ENCODE assay signal across 2 cellular contexts in the genomic region with DNA sequence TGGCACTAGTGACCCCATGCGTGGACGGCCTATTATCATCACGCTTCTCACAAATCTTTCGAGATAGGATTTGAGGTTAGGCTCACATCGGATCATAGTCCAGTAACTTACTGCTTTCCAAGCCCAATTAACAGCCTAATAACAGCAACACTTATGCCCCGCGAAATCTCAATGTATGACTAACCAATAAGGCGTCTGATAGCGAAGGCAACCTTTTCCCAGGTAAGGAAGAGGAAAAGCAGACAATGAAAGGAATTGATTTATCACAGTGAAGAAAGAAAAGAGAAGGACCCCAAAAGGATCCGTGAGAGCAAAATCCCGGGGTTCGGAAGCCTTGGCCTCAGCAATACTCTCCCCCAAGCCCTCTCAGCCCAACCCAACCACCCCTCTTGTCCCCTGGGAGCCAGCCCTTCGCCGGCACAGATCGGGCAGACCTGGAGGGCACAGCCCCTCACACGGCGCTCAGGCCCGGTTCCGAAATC.
A peak's percentile ranks its signal among the peaks of the same experiment; 100 is the strongest.
TF ChIP-seq lines count a peak whose summit lies in the region.

No MANE protein-coding gene starts in this region.

TF ChIP-seq in GM23338, 12 proteins besides CTCF, POLR2A, EP300 and RAD21 (continues in another document):
- TF ChIP-seq, protein P1, sequence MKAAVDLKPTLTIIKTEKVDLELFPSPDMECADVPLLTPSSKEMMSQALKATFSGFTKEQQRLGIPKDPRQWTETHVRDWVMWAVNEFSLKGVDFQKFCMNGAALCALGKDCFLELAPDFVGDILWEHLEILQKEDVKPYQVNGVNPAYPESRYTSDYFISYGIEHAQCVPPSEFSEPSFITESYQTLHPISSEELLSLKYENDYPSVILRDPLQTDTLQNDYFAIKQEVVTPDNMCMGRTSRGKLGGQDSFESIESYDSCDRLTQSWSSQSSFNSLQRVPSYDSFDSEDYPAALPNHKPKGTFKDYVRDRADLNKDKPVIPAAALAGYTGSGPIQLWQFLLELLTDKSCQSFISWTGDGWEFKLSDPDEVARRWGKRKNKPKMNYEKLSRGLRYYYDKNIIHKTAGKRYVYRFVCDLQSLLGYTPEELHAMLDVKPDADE (IDR thresholded peaks at IDR 0.05) = no peak
- TF ChIP-seq JUNB (IDR thresholded peaks at IDR 0.05; ENCODE audit: unreplicated experiment) = no peak
- TF ChIP-seq EZH2phosphoT487 (IDR thresholded peaks at IDR 0.05; ENCODE audit: unreplicated experiment) = no peak
- TF ChIP-seq ZNF114 (CRISPR knock-in tag; IDR thresholded peaks at IDR 0.05) = no peak
- TF ChIP-seq NANOG (IDR thresholded peaks at IDR 0.05; ENCODE audit: borderline replicate concordance) = no peak
- TF ChIP-seq ZNF331 (CRISPR knock-in tag; IDR thresholded peaks at IDR 0.05; ENCODE audit: low read depth) = no peak
- no peak for TF ChIP-seq CREB1 (CRISPR knock-in tag; IDR thresholded peaks at IDR 0.05; ENCODE audit: low read depth)
- no peak for TF ChIP-seq STAT1 (IDR thresholded peaks at IDR 0.05; ENCODE audit: unreplicated experiment)
- TF ChIP-seq, protein P2, sequence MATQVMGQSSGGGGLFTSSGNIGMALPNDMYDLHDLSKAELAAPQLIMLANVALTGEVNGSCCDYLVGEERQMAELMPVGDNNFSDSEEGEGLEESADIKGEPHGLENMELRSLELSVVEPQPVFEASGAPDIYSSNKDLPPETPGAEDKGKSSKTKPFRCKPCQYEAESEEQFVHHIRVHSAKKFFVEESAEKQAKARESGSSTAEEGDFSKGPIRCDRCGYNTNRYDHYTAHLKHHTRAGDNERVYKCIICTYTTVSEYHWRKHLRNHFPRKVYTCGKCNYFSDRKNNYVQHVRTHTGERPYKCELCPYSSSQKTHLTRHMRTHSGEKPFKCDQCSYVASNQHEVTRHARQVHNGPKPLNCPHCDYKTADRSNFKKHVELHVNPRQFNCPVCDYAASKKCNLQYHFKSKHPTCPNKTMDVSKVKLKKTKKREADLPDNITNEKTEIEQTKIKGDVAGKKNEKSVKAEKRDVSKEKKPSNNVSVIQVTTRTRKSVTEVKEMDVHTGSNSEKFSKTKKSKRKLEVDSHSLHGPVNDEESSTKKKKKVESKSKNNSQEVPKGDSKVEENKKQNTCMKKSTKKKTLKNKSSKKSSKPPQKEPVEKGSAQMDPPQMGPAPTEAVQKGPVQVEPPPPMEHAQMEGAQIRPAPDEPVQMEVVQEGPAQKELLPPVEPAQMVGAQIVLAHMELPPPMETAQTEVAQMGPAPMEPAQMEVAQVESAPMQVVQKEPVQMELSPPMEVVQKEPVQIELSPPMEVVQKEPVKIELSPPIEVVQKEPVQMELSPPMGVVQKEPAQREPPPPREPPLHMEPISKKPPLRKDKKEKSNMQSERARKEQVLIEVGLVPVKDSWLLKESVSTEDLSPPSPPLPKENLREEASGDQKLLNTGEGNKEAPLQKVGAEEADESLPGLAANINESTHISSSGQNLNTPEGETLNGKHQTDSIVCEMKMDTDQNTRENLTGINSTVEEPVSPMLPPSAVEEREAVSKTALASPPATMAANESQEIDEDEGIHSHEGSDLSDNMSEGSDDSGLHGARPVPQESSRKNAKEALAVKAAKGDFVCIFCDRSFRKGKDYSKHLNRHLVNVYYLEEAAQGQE (IDR thresholded peaks at IDR 0.05; ENCODE audit: unreplicated experiment) = no peak
- TF ChIP-seq, protein P3, sequence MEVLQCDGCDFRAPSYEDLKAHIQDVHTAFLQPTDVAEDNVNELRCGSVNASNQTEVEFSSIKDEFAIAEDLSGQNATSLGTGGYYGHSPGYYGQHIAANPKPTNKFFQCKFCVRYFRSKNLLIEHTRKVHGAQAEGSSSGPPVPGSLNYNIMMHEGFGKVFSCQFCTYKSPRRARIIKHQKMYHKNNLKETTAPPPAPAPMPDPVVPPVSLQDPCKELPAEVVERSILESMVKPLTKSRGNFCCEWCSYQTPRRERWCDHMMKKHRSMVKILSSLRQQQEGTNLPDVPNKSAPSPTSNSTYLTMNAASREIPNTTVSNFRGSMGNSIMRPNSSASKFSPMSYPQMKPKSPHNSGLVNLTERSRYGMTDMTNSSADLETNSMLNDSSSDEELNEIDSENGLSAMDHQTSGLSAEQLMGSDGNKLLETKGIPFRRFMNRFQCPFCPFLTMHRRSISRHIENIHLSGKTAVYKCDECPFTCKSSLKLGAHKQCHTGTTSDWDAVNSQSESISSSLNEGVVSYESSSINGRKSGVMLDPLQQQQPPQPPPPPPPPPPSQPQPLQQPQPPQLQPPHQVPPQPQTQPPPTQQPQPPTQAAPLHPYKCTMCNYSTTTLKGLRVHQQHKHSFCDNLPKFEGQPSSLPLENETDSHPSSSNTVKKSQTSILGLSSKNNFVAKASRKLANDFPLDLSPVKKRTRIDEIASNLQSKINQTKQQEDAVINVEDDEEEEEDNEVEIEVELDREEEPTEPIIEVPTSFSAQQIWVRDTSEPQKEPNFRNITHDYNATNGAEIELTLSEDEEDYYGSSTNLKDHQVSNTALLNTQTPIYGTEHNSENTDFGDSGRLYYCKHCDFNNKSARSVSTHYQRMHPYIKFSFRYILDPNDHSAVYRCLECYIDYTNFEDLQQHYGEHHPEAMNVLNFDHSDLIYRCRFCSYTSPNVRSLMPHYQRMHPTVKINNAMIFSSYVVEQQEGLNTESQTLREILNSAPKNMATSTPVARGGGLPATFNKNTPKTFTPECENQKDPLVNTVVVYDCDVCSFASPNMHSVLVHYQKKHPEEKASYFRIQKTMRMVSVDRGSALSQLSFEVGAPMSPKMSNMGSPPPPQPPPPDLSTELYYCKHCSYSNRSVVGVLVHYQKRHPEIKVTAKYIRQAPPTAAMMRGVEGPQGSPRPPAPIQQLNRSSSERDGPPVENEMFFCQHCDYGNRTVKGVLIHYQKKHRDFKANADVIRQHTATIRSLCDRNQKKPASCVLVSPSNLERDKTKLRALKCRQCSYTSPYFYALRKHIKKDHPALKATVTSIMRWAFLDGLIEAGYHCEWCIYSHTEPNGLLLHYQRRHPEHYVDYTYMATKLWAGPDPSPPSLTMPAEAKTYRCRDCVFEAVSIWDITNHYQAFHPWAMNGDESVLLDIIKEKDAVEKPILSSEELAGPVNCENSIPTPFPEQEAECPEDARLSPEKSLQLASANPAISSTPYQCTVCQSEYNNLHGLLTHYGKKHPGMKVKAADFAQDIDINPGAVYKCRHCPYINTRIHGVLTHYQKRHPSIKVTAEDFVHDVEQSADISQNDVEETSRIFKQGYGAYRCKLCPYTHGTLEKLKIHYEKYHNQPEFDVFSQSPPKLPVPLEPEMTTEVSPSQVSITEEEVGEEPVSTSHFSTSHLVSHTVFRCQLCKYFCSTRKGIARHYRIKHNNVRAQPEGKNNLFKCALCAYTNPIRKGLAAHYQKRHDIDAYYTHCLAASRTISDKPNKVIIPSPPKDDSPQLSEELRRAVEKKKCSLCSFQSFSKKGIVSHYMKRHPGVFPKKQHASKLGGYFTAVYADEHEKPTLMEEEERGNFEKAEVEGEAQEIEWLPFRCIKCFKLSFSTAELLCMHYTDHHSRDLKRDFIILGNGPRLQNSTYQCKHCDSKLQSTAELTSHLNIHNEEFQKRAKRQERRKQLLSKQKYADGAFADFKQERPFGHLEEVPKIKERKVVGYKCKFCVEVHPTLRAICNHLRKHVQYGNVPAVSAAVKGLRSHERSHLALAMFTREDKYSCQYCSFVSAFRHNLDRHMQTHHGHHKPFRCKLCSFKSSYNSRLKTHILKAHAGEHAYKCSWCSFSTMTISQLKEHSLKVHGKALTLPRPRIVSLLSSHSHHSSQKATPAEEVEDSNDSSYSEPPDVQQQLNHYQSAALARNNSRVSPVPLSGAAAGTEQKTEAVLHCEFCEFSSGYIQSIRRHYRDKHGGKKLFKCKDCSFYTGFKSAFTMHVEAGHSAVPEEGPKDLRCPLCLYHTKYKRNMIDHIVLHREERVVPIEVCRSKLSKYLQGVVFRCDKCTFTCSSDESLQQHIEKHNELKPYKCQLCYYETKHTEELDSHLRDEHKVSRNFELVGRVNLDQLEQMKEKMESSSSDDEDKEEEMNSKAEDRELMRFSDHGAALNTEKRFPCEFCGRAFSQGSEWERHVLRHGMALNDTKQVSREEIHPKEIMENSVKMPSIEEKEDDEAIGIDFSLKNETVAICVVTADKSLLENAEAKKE (CRISPR knock-in tag; IDR thresholded peaks at IDR 0.05) = no peak

TF ChIP-seq in HepG2, 621 proteins besides CTCF, POLR2A, EP300 and RAD21 (continues in another document):
- TF ChIP-seq, protein P4, sequence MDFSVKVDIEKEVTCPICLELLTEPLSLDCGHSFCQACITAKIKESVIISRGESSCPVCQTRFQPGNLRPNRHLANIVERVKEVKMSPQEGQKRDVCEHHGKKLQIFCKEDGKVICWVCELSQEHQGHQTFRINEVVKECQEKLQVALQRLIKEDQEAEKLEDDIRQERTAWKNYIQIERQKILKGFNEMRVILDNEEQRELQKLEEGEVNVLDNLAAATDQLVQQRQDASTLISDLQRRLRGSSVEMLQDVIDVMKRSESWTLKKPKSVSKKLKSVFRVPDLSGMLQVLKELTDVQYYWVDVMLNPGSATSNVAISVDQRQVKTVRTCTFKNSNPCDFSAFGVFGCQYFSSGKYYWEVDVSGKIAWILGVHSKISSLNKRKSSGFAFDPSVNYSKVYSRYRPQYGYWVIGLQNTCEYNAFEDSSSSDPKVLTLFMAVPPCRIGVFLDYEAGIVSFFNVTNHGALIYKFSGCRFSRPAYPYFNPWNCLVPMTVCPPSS (IDR thresholded peaks at IDR 0.05) = no peak
- 0 out of 2 replicates have a peak, but pooled peaks have one; percentile 16 for TF ChIP-seq ZNF550 (CRISPR knock-in tag; IDR thresholded peaks at IDR 0.05; ENCODE audit: borderline replicate concordance)
- TF ChIP-seq ZNF225 (CRISPR knock-in tag; IDR thresholded peaks at IDR 0.05) = 0 out of 2 replicates have a peak, but pooled peaks have one; percentile 65
- TF ChIP-seq EED (CRISPR knock-in tag; IDR thresholded peaks at IDR 0.05) = peak; percentile 95; the same call in 1 of the 2 replicates
- 0 out of 2 replicates have a peak, but pooled peaks have one; percentile 87 for TF ChIP-seq ZNF615 (CRISPR knock-in tag; IDR thresholded peaks at IDR 0.05; ENCODE audit: borderline replicate concordance)
- 0 out of 2 replicates have a peak, but pooled peaks have one; percentile 29 for TF ChIP-seq GZF1 (CRISPR knock-in tag; IDR thresholded peaks at IDR 0.05)
- no peak for TF ChIP-seq HNRNPK (IDR thresholded peaks at IDR 0.05; ENCODE audit: low read depth, low read length, poor library complexity, severe bottlenecking)
- 0 out of 2 replicates have a peak, but pooled peaks have one; percentile 63 for TF ChIP-seq BORCS8-MEF2B (CRISPR knock-in tag; IDR thresholded peaks at IDR 0.05)
- TF ChIP-seq, protein P5, sequence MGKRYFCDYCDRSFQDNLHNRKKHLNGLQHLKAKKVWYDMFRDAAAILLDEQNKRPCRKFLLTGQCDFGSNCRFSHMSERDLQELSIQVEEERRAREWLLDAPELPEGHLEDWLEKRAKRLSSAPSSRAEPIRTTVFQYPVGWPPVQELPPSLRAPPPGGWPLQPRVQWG (CRISPR knock-in tag; IDR thresholded peaks at IDR 0.05; ENCODE audit: borderline replicate concordance, low read depth) = no peak
- TF ChIP-seq ZSCAN31 (CRISPR knock-in tag; IDR thresholded peaks at IDR 0.05; ENCODE audit: low read depth) = 0 out of 2 replicates have a peak, but pooled peaks have one; percentile 32
- peak; percentile 85; the same call in 1 of the 2 replicates for TF ChIP-seq ELF4 (CRISPR knock-in tag; IDR thresholded peaks at IDR 0.05; ENCODE audit: borderline replicate concordance)
- TF ChIP-seq, protein P6, sequence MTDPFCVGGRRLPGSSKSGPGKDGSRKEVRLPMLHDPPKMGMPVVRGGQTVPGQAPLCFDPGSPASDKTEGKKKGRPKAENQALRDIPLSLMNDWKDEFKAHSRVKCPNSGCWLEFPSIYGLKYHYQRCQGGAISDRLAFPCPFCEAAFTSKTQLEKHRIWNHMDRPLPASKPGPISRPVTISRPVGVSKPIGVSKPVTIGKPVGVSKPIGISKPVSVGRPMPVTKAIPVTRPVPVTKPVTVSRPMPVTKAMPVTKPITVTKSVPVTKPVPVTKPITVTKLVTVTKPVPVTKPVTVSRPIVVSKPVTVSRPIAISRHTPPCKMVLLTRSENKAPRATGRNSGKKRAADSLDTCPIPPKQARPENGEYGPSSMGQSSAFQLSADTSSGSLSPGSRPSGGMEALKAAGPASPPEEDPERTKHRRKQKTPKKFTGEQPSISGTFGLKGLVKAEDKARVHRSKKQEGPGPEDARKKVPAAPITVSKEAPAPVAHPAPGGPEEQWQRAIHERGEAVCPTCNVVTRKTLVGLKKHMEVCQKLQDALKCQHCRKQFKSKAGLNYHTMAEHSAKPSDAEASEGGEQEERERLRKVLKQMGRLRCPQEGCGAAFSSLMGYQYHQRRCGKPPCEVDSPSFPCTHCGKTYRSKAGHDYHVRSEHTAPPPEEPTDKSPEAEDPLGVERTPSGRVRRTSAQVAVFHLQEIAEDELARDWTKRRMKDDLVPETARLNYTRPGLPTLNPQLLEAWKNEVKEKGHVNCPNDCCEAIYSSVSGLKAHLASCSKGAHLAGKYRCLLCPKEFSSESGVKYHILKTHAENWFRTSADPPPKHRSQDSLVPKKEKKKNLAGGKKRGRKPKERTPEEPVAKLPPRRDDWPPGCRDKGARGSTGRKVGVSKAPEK (CRISPR knock-in tag; IDR thresholded peaks at IDR 0.05; ENCODE audit: borderline replicate concordance) = 0 out of 2 replicates have a peak, but pooled peaks have one; percentile 43
- peak; percentile 82; the same call in 1 of the 2 replicates for TF ChIP-seq SNAI1 (CRISPR knock-in tag; IDR thresholded peaks at IDR 0.05; ENCODE audit: borderline replicate concordance)
- TF ChIP-seq PPARG (CRISPR knock-in tag; conservative IDR thresholded peaks at IDR 0.05) = no peak
- TF ChIP-seq TBX3 (IDR thresholded peaks at IDR 0.05; ENCODE audit: borderline replicate concordance) = no peak
- no peak for TF ChIP-seq ZNF713 (CRISPR knock-in tag; IDR thresholded peaks at IDR 0.05)
- TF ChIP-seq MZF1 (CRISPR knock-in tag; IDR thresholded peaks at IDR 0.05; ENCODE audit: borderline replicate concordance) = peak; percentile 52; the same call in 1 of the 2 replicates
- peak; percentile 69; the same call in 1 of the 2 replicates for TF ChIP-seq TBX2 (CRISPR knock-in tag; IDR thresholded peaks at IDR 0.05; ENCODE audit: borderline replicate concordance)
- no peak for TF ChIP-seq ZNF570 (CRISPR knock-in tag; IDR thresholded peaks at IDR 0.05; ENCODE audit: borderline replicate concordance)
- TF ChIP-seq, protein P7, sequence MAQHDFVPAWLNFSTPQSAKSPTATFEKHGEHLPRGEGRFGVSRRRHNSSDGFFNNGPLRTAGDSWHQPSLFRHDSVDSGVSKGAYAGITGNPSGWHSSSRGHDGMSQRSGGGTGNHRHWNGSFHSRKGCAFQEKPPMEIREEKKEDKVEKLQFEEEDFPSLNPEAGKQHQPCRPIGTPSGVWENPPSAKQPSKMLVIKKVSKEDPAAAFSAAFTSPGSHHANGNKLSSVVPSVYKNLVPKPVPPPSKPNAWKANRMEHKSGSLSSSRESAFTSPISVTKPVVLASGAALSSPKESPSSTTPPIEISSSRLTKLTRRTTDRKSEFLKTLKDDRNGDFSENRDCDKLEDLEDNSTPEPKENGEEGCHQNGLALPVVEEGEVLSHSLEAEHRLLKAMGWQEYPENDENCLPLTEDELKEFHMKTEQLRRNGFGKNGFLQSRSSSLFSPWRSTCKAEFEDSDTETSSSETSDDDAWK (CRISPR knock-in tag; IDR thresholded peaks at IDR 0.05) = no peak
- TF ChIP-seq ZNF124 (CRISPR knock-in tag; IDR thresholded peaks at IDR 0.05) = no peak
- TF ChIP-seq ZEB1 (IDR thresholded peaks at IDR 0.05; ENCODE audit: insufficient replicate concordance, low read depth) = peak; percentile 13
- TF ChIP-seq, protein P8, sequence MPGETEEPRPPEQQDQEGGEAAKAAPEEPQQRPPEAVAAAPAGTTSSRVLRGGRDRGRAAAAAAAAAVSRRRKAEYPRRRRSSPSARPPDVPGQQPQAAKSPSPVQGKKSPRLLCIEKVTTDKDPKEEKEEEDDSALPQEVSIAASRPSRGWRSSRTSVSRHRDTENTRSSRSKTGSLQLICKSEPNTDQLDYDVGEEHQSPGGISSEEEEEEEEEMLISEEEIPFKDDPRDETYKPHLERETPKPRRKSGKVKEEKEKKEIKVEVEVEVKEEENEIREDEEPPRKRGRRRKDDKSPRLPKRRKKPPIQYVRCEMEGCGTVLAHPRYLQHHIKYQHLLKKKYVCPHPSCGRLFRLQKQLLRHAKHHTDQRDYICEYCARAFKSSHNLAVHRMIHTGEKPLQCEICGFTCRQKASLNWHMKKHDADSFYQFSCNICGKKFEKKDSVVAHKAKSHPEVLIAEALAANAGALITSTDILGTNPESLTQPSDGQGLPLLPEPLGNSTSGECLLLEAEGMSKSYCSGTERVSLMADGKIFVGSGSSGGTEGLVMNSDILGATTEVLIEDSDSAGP (CRISPR knock-in tag; IDR thresholded peaks at IDR 0.05; ENCODE audit: borderline replicate concordance) = no peak; the same call in 1 of the 2 replicates
